11 cellular contexts compared by ENCODE assay signal in genomic region chr5:77893225-77893860, GRCh38.
DNase-seq lines count a peak whose midpoint lies in the region; TF ChIP-seq lines count a peak whose summit lies in the region.
"Had no signal": no experiment of that assay in that cellular context is flagged by ENCODE, and none has a peak within 500 bp of the region (broad histone marks: within the 10 kb centered on the region; RNA-seq: fewer than 3 reads in every experiment).

No MANE protein-coding gene starts in this region.

- no peaks in the 10 kb centered on the region for H3K4me1 Mint-ChIP-seq in immature natural killer cell
- no peaks in the 10 kb centered on the region for H3K4me1 Mint-ChIP-seq in CD4-positive, alpha-beta memory T cell

- peak overlapping the region in 1 of 2 experiments; percentile 64; a peak in 2 of 4 replicates for H3K27ac ChIP-seq in SK-N-SH (ENCODE audit: low read depth in 2 of 2, low read length in 1 of 2)
- no peak overlapping the region for H3K27ac ChIP-seq in CD4-positive, alpha-beta memory T cell (ENCODE audit: low read depth, low read length)
- H3K27ac ChIP-seq: BLaER1, skin epidermis had no signal

- TF ChIP-seq RAD21 in SK-N-SH (IDR thresholded peaks at IDR 0.05; ENCODE audit: low read length), result no peak

- no peaks in the 10 kb centered on the region for H3K79me2 ChIP-seq in SK-N-SH (ENCODE audit: insufficient read depth)

- H3K4me1 ChIP-seq in SK-N-SH (ENCODE audit: control insufficient read depth in 1 of 2, insufficient read depth in 2 of 2, low read depth in 1 of 2, low read length in 1 of 2), result peaks cover 0 to 9% of the 10 kb centered on the region in 2 experiments; a peak in 2 of 4 replicates
- H3K4me1 ChIP-seq in CD4-positive, alpha-beta memory T cell (ENCODE audit: insufficient read depth, low read length), result no peaks in the 10 kb centered on the region
- H3K4me1 ChIP-seq: BLaER1 had no signal

- H4K20me1 ChIP-seq in SK-N-SH (ENCODE audit: insufficient read depth), result no peaks in the 10 kb centered on the region
- H4K20me1 ChIP-seq: BLaER1 had no signal

- no peaks in the 10 kb centered on the region for H3K9me3 Mint-ChIP-seq in immature natural killer cell
- no peaks in the 10 kb centered on the region for H3K9me3 Mint-ChIP-seq in CD4-positive, alpha-beta memory T cell

- intact Hi-C loops in CD4-positive, alpha-beta memory T cell (cut with micrococcal nuclease), result no loop called here

- peak overlapping the region; percentile 67 for H2AFZ ChIP-seq in SK-N-SH (ENCODE audit: low read depth)

- no peaks in the 10 kb centered on the region for H3K36me3 Mint-ChIP-seq in immature natural killer cell
- no peaks in the 10 kb centered on the region for H3K36me3 Mint-ChIP-seq in CD4-positive, alpha-beta memory T cell

- CTCF ChIA-PET in SK-N-SH (lab: Yijun Ruan, JAX), result no interaction called here
- CTCF ChIA-PET in CD4-positive, alpha-beta memory T cell (lab: Charles Lee; ENCODE audit: partially characterized antibody), result no interaction called here

- TF ChIP-seq EP300 in SK-N-SH (IDR thresholded peaks at IDR 0.05; ENCODE audit: borderline replicate concordance in 1 of 2, low read depth in 1 of 2, low read length in 1 of 2), result peak in 1 of 2 experiments; percentile 46; a peak in 1 of 4 replicates

- peaks cover 0 to 6% (median 0%) of the 10 kb centered on the region in 3 donors for H3K27me3 Mint-ChIP-seq in immature natural killer cell (ENCODE audit: low read depth in 3 of 3)
- H3K27me3 Mint-ChIP-seq in CD4-positive, alpha-beta memory T cell, result peaks cover 0 to 2% of the 10 kb centered on the region in 2 donors

- no peaks in the 10 kb centered on the region for H3K9me2 ChIP-seq in SK-N-SH

- WGBS in SK-N-SH (ENCODE audit: low lambda C conversion rate), result 30% methylated on average over 2 of the region's 3 CpGs

- no peaks in the 10 kb centered on the region for H3K36me3 ChIP-seq in SK-N-SH (replicated peaks in 1 of 2; ENCODE audit: control insufficient read depth in 1 of 2, insufficient read depth in 2 of 2, low read length in 1 of 2)
- H3K36me3 ChIP-seq in CD4-positive, alpha-beta memory T cell (ENCODE audit: insufficient read depth, low read length), result no peaks in the 10 kb centered on the region
- H3K36me3 ChIP-seq: BLaER1 had no signal

- H3K4me3 ChIP-seq in SK-N-SH (ENCODE audit: low read depth in 2 of 2, low read length in 1 of 2) (no peak overlapping the region), fibroblast of villous mesenchyme (ENCODE audit: low read depth, low read length) (no peak overlapping the region)
- H3K4me3 ChIP-seq in CD4-positive, alpha-beta memory T cell (ENCODE audit: low read length in 2 of 2), result no peak overlapping the region
- H3K4me3 ChIP-seq: BLaER1, skin epidermis had no signal

- peak; percentile 9 for DNase-seq in NK-92 treated with Interleukin-12 subunit alpha and Interleukin-12 subunit beta, amount 100 ng/mL, for 24 hours (lab: John Stamatoyannopoulos, UW)
- DNase-seq in NK-92 (lab: John Stamatoyannopoulos, UW; ENCODE audit: unreplicated experiment), result no peak
- DNase-seq in SK-N-SH, result no peak
- peak; percentile 88 for DNase-seq in fibroblast of villous mesenchyme (ENCODE audit: low read depth)
- DNase-seq in smooth muscle cell of the brain vasculature (ENCODE audit: low read depth, low spot score), result peak; percentile 72
- no peak for DNase-seq in NCI-H2227 (lab: John Stamatoyannopoulos, UW; ENCODE audit: unreplicated experiment)
- DNase-seq in immature natural killer cell, result no peak
- no peak for DNase-seq in CD4-positive, alpha-beta memory T cell
- DNase-seq: cortex of kidney had no signal

- H3K4me2 ChIP-seq in SK-N-SH, result 0 out of 2 replicates have a peak overlapping the region, but pooled peaks have one; percentile 44
- H3K4me2 ChIP-seq: BLaER1 had no signal

- no peak for TF ChIP-seq CTCF in SK-N-SH (IDR thresholded peaks at IDR 0.05)
- no peak for TF ChIP-seq CTCF in fibroblast of villous mesenchyme (IDR thresholded peaks at IDR 0.05; ENCODE audit: insufficient read depth, low read depth, low read length)

- no peak overlapping the region for H3K4me3 Mint-ChIP-seq in immature natural killer cell
- H3K4me3 Mint-ChIP-seq in CD4-positive, alpha-beta memory T cell, result no peak overlapping the region

- peaks cover 8% of the 10 kb centered on the region for H3F3A ChIP-seq in SK-N-SH (replicated peaks; ENCODE audit: insufficient read depth)

- no peaks in the 10 kb centered on the region for H3K27me3 ChIP-seq in SK-N-SH (ENCODE audit: insufficient read depth)
- no peaks in the 10 kb centered on the region for H3K27me3 ChIP-seq in CD4-positive, alpha-beta memory T cell (ENCODE audit: insufficient read depth, low read length)
- H3K27me3 ChIP-seq: BLaER1 had no signal

- H3K9ac ChIP-seq in SK-N-SH, result no peak overlapping the region
- H3K9ac ChIP-seq: BLaER1 had no signal

- POLR2A ChIA-PET in SK-N-SH (lab: Yijun Ruan, JAX), result no interaction called here
- POLR2A ChIA-PET in CD4-positive, alpha-beta memory T cell (lab: Charles Lee; ENCODE audit: partially characterized antibody), result no interaction called here

- no peaks in the 10 kb centered on the region for H3K9me3 ChIP-seq in SK-N-SH
- no peaks in the 10 kb centered on the region for H3K9me3 ChIP-seq in CD4-positive, alpha-beta memory T cell (ENCODE audit: control insufficient read depth in 1 of 2, low read length in 2 of 2)
- H3K9me3 ChIP-seq: BLaER1 had no signal

- no peak overlapping the region for H3K27ac Mint-ChIP-seq in immature natural killer cell
- no peak overlapping the region for H3K27ac Mint-ChIP-seq in CD4-positive, alpha-beta memory T cell

TF ChIP-seq in SK-N-SH, 30 proteins besides CTCF, POLR2A, EP300 and RAD21 (continues in another document):
- TF ChIP-seq SIN3A (IDR thresholded peaks at IDR 0.05; ENCODE audit: borderline replicate concordance, low read depth, low read length) (no peak), RCOR1 (IDR thresholded peaks at IDR 0.05; ENCODE audit: low read length) (peak; percentile 17; the same call in 1 of the 2 replicates), GATA2 (CRISPR knock-in tag; IDR thresholded peaks at IDR 0.05) (no peak), USF2 (IDR thresholded peaks at IDR 0.05; ENCODE audit: borderline replicate concordance, low read depth, low read length) (no peak), NFIC (IDR thresholded peaks at IDR 0.05; ENCODE audit: borderline replicate concordance) (peak; percentile 92), POLR2AphosphoS5 (IDR thresholded peaks at IDR 0.05; ENCODE audit: low read depth, low read length) (peak; percentile 47; the same call in 1 of the 2 replicates), ZBTB33 (IDR thresholded peaks at IDR 0.05; ENCODE audit: borderline replicate concordance, low read depth) (no peak), TEAD4 (IDR thresholded peaks at IDR 0.05; ENCODE audit: borderline replicate concordance, insufficient read depth) (no peak)
- TF ChIP-seq, protein P1, sequence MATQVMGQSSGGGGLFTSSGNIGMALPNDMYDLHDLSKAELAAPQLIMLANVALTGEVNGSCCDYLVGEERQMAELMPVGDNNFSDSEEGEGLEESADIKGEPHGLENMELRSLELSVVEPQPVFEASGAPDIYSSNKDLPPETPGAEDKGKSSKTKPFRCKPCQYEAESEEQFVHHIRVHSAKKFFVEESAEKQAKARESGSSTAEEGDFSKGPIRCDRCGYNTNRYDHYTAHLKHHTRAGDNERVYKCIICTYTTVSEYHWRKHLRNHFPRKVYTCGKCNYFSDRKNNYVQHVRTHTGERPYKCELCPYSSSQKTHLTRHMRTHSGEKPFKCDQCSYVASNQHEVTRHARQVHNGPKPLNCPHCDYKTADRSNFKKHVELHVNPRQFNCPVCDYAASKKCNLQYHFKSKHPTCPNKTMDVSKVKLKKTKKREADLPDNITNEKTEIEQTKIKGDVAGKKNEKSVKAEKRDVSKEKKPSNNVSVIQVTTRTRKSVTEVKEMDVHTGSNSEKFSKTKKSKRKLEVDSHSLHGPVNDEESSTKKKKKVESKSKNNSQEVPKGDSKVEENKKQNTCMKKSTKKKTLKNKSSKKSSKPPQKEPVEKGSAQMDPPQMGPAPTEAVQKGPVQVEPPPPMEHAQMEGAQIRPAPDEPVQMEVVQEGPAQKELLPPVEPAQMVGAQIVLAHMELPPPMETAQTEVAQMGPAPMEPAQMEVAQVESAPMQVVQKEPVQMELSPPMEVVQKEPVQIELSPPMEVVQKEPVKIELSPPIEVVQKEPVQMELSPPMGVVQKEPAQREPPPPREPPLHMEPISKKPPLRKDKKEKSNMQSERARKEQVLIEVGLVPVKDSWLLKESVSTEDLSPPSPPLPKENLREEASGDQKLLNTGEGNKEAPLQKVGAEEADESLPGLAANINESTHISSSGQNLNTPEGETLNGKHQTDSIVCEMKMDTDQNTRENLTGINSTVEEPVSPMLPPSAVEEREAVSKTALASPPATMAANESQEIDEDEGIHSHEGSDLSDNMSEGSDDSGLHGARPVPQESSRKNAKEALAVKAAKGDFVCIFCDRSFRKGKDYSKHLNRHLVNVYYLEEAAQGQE (IDR thresholded peaks at IDR 0.05; ENCODE audit: low read depth, low read length), result 0 out of 2 replicates have a peak, but pooled peaks have one; percentile 47

Comparison
In these comparisons a context has a peak if more than half of its experiments do, and no peak if none do; other contexts are left out.
1. DNase-seq: peak in NK-92 treated with Interleukin-12 subunit alpha and Interleukin-12 subunit beta, amount 100 ng/mL, for 24 hours (single experiment), fibroblast of villous mesenchyme (single experiment) and smooth muscle cell of the brain vasculature (single experiment); none in NK-92 (single experiment), SK-N-SH (single experiment), NCI-H2227 (single experiment), immature natural killer cell (0 of 3) and CD4-positive, alpha-beta memory T cell (0 of 5).